18 cellular contexts compared by ENCODE assay signal in the genomic region with DNA sequence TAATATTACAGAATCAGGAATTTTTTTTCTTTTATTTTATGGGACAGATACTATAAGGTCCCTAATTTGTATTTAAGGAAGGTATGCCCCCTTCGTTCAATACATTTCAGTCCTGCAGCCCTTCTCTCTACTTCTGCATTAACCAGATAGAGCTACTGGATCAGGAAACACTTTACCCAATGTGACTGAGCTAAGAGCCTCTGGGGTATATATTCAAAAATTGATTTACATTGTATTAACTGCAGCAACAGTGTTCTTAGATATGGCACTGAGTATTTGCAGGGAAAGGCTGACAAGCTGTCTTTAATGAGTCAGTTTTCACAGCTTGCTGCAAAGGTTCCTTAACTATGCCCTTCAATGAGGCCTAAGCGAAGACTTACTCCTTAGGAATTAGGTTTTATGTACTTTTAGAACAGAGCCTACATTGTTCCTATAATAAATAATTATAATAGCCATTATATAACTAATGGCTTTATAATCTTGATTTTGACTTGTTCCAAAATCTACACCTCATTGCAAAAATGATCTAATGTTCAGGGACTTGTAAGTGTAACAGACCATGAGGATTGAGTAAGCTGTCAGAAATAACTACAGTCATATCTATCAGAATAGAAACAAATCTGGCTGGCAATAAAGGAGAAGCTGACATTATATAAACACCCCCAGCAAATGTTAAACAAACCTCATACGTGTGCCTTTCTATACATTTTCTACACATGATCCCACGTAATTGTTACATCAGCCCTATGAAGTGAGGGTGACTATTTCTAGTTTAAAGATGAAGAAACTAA. TPM values are rescaled to one million over a fixed set of nuclear protein-coding genes. Genes with fewer than 3 reads are reported as not detected.
DNase-seq lines count a peak whose midpoint lies in the region; ATAC-seq and FAIRE-seq lines count a peak whose summit lies in the region.
"Had no signal": no experiment of that assay in that cellular context is flagged by ENCODE, and none has a peak within 500 bp of the region (broad histone marks: within the 10 kb centered on the region; RNA-seq: fewer than 3 reads in every experiment).

No MANE protein-coding gene starts in this region.

- H2BK15ac ChIP-seq in mesendoderm (replicated peaks; ENCODE audit: low read depth), result no peak overlapping the region

- H2BK5ac ChIP-seq in mesendoderm (ENCODE audit: low read length), result no peak overlapping the region

- no peak overlapping the region for H2BK120ac ChIP-seq in mesendoderm (ENCODE audit: low read depth, low read length)

- no peak for DNase-seq in left ventricle myocardium superior
- DNase-seq in cardiac septum (ENCODE audit: low spot score), result no peak
- DNase-seq in amniotic epithelial cell (ENCODE audit: low read depth), result peak; percentile 36
- DNase-seq in mesendoderm, result peak; percentile 10
- no peak for DNase-seq in NCI-H774 (lab: John Stamatoyannopoulos, UW)
- DNase-seq in HTR-8/SVneo (ENCODE audit: insufficient read length, low spot score), result no peak
- no peak for DNase-seq in stimulated activated naive CD4-positive, alpha-beta T cell treated with Interleukin-2 at 50 U/mL for 16 hours (lab: John Stamatoyannopoulos, UW)
- DNase-seq: COR-L47, HFFc6, MG63, NCI-H1092, NCI-H146, NCI-H2081, NCI-H510A treated with DMSO at 0.1 percent for 48 hours had no signal

- H4K8ac ChIP-seq in mesendoderm (ENCODE audit: low read depth, low read length), result no peak overlapping the region

- H3K27me3 ChIP-seq in mesendoderm (ENCODE audit: insufficient read depth, low read length, poor library complexity), result no peaks in the 10 kb centered on the region
- H3K27me3 ChIP-seq: MG63 had no signal

- FAIRE-seq in HTR-8/SVneo (lab: Jason Lieb, UNC), result no peak
- FAIRE-seq: H1 had no signal

- H3K56ac ChIP-seq in mesendoderm (ENCODE audit: low read length), result no peak overlapping the region

- no peaks in the 10 kb centered on the region for H3K79me2 ChIP-seq in mesendoderm (ENCODE audit: control insufficient read depth, insufficient read depth, low read length)

- no peak overlapping the region for H3K18ac ChIP-seq in mesendoderm (ENCODE audit: low read length)

- H3K4me2 ChIP-seq in mesendoderm (ENCODE audit: low read length), result no peak overlapping the region

- H3K23ac ChIP-seq in mesendoderm (ENCODE audit: low read length), result no peak overlapping the region

- no CpG with 5 or more reads among the region's 4 CpGs for WGBS in mesendoderm (ENCODE audit: extremely low coverage, insufficient coverage, low lambda C conversion rate)

- no peaks in the 10 kb centered on the region for H3K36me3 ChIP-seq in mesendoderm (ENCODE audit: control insufficient read depth, insufficient read depth, low read length)
- H3K36me3 ChIP-seq: MG63 had no signal

- no peak overlapping the region for H2AK5ac ChIP-seq in mesendoderm (ENCODE audit: low read length)

- no peak overlapping the region for H4K5ac ChIP-seq in mesendoderm (ENCODE audit: low read length)

- peak; percentile 65 for ATAC-seq in left ventricle myocardium superior
- ATAC-seq: Panc1 had no signal

- H3K9ac ChIP-seq in mesendoderm (ENCODE audit: low read length), result no peak overlapping the region

- no peaks in the 10 kb centered on the region for H3K79me1 ChIP-seq in mesendoderm (ENCODE audit: low read length)

- H3K27ac ChIP-seq in mesendoderm (ENCODE audit: low read depth, low read length), result no peak overlapping the region
- H3K27ac ChIP-seq: C4-2B had no signal

- H3K4me1 ChIP-seq in mesendoderm (ENCODE audit: control insufficient read depth, low read depth, low read length), result no peaks in the 10 kb centered on the region

- intact Hi-C loops in left ventricle myocardium superior (cut with micrococcal nuclease) (no loop called here), cardiac septum (cut with DNase I) (no loop called here)

- H3K4ac ChIP-seq in mesendoderm (ENCODE audit: low read depth, low read length), result no peak overlapping the region

- H3K4me3 ChIP-seq in mesendoderm (ENCODE audit: low read length), result no peak overlapping the region
- H3K4me3 ChIP-seq: MG63 had no signal

RNA-seq across cellular contexts. Expression of gene DDI1, which starts 55.0 kb away (rescaled TPM):
- total RNA-seq in left ventricle myocardium superior (not detected), cardiac septum (not detected)
- not detected for polyA plus RNA-seq in mesendoderm (2013, experiment 1 of 2)
- polyA plus RNA-seq in mesendoderm (2013, experiment 2 of 2), result not detected
- total RNA-seq: Daoy, H1, HFFc6 had no signal
- polyA plus RNA-seq: H1 had no signal

Comparison
In these comparisons a context has a peak if more than half of its experiments do, and no peak if none do; other contexts are left out.
1. DNase-seq: peak in amniotic epithelial cell (single experiment) and mesendoderm (single experiment); none in left ventricle myocardium superior (single experiment), cardiac septum (single experiment), NCI-H774 (single experiment), HTR-8/SVneo (single experiment) and stimulated activated naive CD4-positive, alpha-beta T cell treated with Interleukin-2 at 50 U/mL for 16 hours (single experiment).